ENCODE assay signal across 1 cellular context in genomic region chr1:11927866-11928592, GRCh38.
TF ChIP-seq lines count a peak whose summit lies in the region.

No MANE protein-coding gene starts in this region.

TF ChIP-seq in HEK293, 187 proteins besides CTCF, POLR2A, EP300 and RAD21 (continued from another document):
- TF ChIP-seq ZNF362 (tag by site-specific recombination; IDR thresholded peaks at IDR 0.05): 0 out of 2 replicates have a peak, but pooled peaks have one; percentile 25
- no peak for TF ChIP-seq ZNF10 (tag by site-specific recombination; IDR thresholded peaks at IDR 0.05)
- TF ChIP-seq ZFP41 (tag by site-specific recombination; IDR thresholded peaks at IDR 0.05; ENCODE audit: borderline replicate concordance): no peak
